ENCODE assay signal across 14 cellular contexts in genomic region chr20:62045529-62046277, GRCh38.
"Had no signal": no experiment of that assay in that cellular context is flagged by ENCODE, and none has a peak within 500 bp of the region (broad histone marks: within the 10 kb centered on the region; RNA-seq: fewer than 3 reads in every experiment).

No MANE protein-coding gene starts in this region.

- H3K4me3 Mint-ChIP-seq: activated CD4-positive, alpha-beta memory T cell treated with anti-CD3 and anti-CD28 coated beads, Interleukin-2, amount 10 ng/mL, durations not matched to agents 7 days and 5 days; activated CD4-positive, alpha-beta T cell treated with anti-CD3 and anti-CD28 coated beads for 36 hours; stimulated activated effector memory CD8-positive, alpha-beta T cell treated with anti-CD3 and anti-CD28 coated beads, Interleukin-12 subunit alpha, Interleukin-12 subunit beta, amount 100 ng/mL, for 72 hours; T-cell had no signal

- H3K4me1 ChIP-seq: ascending aorta, colonic mucosa, tibial artery had no signal

- H3K27me3 Mint-ChIP-seq: activated CD4-positive, alpha-beta memory T cell treated with anti-CD3 and anti-CD28 coated beads, Interleukin-2, amount 10 ng/mL, durations not matched to agents 7 days and 5 days; activated CD4-positive, alpha-beta T cell treated with anti-CD3 and anti-CD28 coated beads for 36 hours; T-cell had no signal

- H3K27ac Mint-ChIP-seq: activated CD4-positive, alpha-beta memory T cell treated with anti-CD3 and anti-CD28 coated beads, Interleukin-2, amount 10 ng/mL, durations not matched to agents 7 days and 5 days; activated CD4-positive, alpha-beta T cell treated with anti-CD3 and anti-CD28 coated beads for 36 hours; stimulated activated effector memory CD8-positive, alpha-beta T cell treated with anti-CD3 and anti-CD28 coated beads, Interleukin-12 subunit alpha, Interleukin-12 subunit beta, amount 100 ng/mL, for 72 hours; T-cell had no signal

- DNase-seq: activated CD4-positive, alpha-beta memory T cell treated with anti-CD3 and anti-CD28 coated beads, Interleukin-2, amount 10 ng/mL, durations not matched to agents 7 days and 5 days; activated CD4-positive, alpha-beta T cell treated with anti-CD3 and anti-CD28 coated beads for 36 hours; activated naive CD4-positive, alpha-beta T cell; colonic mucosa; effector CD4-positive, alpha-beta T cell; kidney glomerular epithelial cell; midbrain; T-cell; T1000; tibial artery had no signal

- H3K36me3 Mint-ChIP-seq: stimulated activated effector memory CD8-positive, alpha-beta T cell treated with anti-CD3 and anti-CD28 coated beads, Interleukin-12 subunit alpha, Interleukin-12 subunit beta, amount 100 ng/mL, for 72 hours had no signal

- H3K4me3 ChIP-seq: ascending aorta, colonic mucosa, hepatocyte, lung, tibial artery had no signal

- H3K4me2 ChIP-seq: hepatocyte had no signal

- H3K27me3 ChIP-seq: ascending aorta, colonic mucosa, hepatocyte, tibial artery had no signal

- H3K27ac ChIP-seq: ascending aorta, colonic mucosa, hepatocyte, tibial artery had no signal

- H3K36me3 ChIP-seq: ascending aorta, colonic mucosa, tibial artery had no signal

- H3K9me3 ChIP-seq: ascending aorta, colonic mucosa, tibial artery had no signal

- H2AFZ ChIP-seq: hepatocyte had no signal

- H3K9me3 Mint-ChIP-seq: activated CD4-positive, alpha-beta memory T cell treated with anti-CD3 and anti-CD28 coated beads, Interleukin-2, amount 10 ng/mL, durations not matched to agents 7 days and 5 days; stimulated activated effector memory CD8-positive, alpha-beta T cell treated with anti-CD3 and anti-CD28 coated beads, Interleukin-12 subunit alpha, Interleukin-12 subunit beta, amount 100 ng/mL, for 72 hours; T-cell had no signal
